7 cellular contexts compared by ENCODE assay signal in genomic region chrX:119686087-119686639, GRCh38. TPM values are rescaled to one million over a fixed set of nuclear protein-coding genes. Genes with fewer than 3 reads are reported as not detected.
A peak's percentile ranks its signal among the peaks of the same experiment; 100 is the strongest.
DNase-seq lines count a peak whose midpoint lies in the region; ATAC-seq and TF ChIP-seq lines count a peak whose summit lies in the region.

No MANE protein-coding gene starts in this region.

- no peaks in the 10 kb centered on the region for H3K27me3 ChIP-seq in lower lobe of right lung (ENCODE audit: low read depth)

- no peaks in the 10 kb centered on the region for H3K27me3 Mint-ChIP-seq in activated CD8-positive, alpha-beta T cell treated with anti-CD3 and anti-CD28 coated beads for 36 hours
- no peaks in the 10 kb centered on the region for H3K27me3 Mint-ChIP-seq in progenitor cell of endocrine pancreas

- no peaks in the 10 kb centered on the region for H3K36me3 ChIP-seq in lower lobe of right lung

- peak overlapping the region; percentile 99 for H3K27ac Mint-ChIP-seq in activated CD8-positive, alpha-beta T cell treated with anti-CD3 and anti-CD28 coated beads for 36 hours
- no peak overlapping the region for H3K27ac Mint-ChIP-seq in progenitor cell of endocrine pancreas

- peaks cover 52% of the 10 kb centered on the region for H3K4me1 Mint-ChIP-seq in activated CD8-positive, alpha-beta T cell treated with anti-CD3 and anti-CD28 coated beads for 36 hours (ENCODE audit: low read depth)
- peaks cover 4% of the 10 kb centered on the region for H3K4me1 Mint-ChIP-seq in progenitor cell of endocrine pancreas (ENCODE audit: low read depth)

- peak overlapping the region; percentile 78 for H3K27ac ChIP-seq in lower lobe of right lung

- H3K36me3 Mint-ChIP-seq in activated CD8-positive, alpha-beta T cell treated with anti-CD3 and anti-CD28 coated beads for 36 hours (ENCODE audit: low read depth): peaks cover 62% of the 10 kb centered on the region
- H3K36me3 Mint-ChIP-seq in progenitor cell of endocrine pancreas (ENCODE audit: insufficient read depth): no peaks in the 10 kb centered on the region

- no peaks in the 10 kb centered on the region for H3K9me3 Mint-ChIP-seq in activated CD8-positive, alpha-beta T cell treated with anti-CD3 and anti-CD28 coated beads for 36 hours
- peaks cover 6% of the 10 kb centered on the region for H3K9me3 Mint-ChIP-seq in progenitor cell of endocrine pancreas (ENCODE audit: low read depth)

- DNase-seq in activated CD8-positive, alpha-beta T cell treated with anti-CD3 and anti-CD28 coated beads for 36 hours: peak; percentile 34
- DNase-seq in lower lobe of right lung (no peak), Ammon's horn (ENCODE audit: low spot score) (no peak), progenitor cell of endocrine pancreas (ENCODE audit: low spot score, unreplicated experiment) (no peak)

- peak; percentile 36 for ATAC-seq in GM18873 (IDR thresholded peaks at IDR 0.05; ENCODE audit: low FRiP score, unreplicated experiment)
- ATAC-seq in HG02943 (IDR thresholded peaks at IDR 0.05; ENCODE audit: low read depth, unreplicated experiment): peak; percentile 48
- no peak for ATAC-seq in activated CD8-positive, alpha-beta T cell treated with anti-CD3 and anti-CD28 coated beads for 36 hours
- no peak for ATAC-seq in lower lobe of right lung
- ATAC-seq in HG03571 (IDR thresholded peaks at IDR 0.05; ENCODE audit: unreplicated experiment): no peak

- H3K4me3 ChIP-seq in lower lobe of right lung: no peak overlapping the region

- no peaks in the 10 kb centered on the region for H3K9me3 ChIP-seq in lower lobe of right lung

- no peak for TF ChIP-seq CTCF in activated CD8-positive, alpha-beta T cell treated with anti-CD3 and anti-CD28 coated beads for 36 hours (IDR thresholded peaks at IDR 0.05)
- TF ChIP-seq CTCF in lower lobe of right lung (IDR thresholded peaks at IDR 0.05) (no peak), progenitor cell of endocrine pancreas (IDR thresholded peaks at IDR 0.05; ENCODE audit: unreplicated experiment) (no peak)

- POLR2A ChIA-PET in activated CD8-positive, alpha-beta T cell treated with anti-CD3 and anti-CD28 coated beads for 36 hours (lab: Charles Lee): interaction anchor here (0.9 to 4.5 kb wide), 10 partner anchors 6 to 112 kb away, joined by 3 to 36 read pairs (median 6); partner anchors contain the start of genes SEPTIN6 and UBE2A

- CTCF ChIA-PET in activated CD8-positive, alpha-beta T cell treated with anti-CD3 and anti-CD28 coated beads for 36 hours (lab: Charles Lee): interaction anchor here (0.9 kb wide), 1 partner anchor 44 kb away, joined by 3 read pairs; no protein-coding TSS in a partner anchor

- peaks cover 4% of the 10 kb centered on the region for H3K4me1 ChIP-seq in lower lobe of right lung

- intact Hi-C loops in activated CD8-positive, alpha-beta T cell treated with anti-CD3 and anti-CD28 coated beads for 36 hours (cut with micrococcal nuclease): loop anchor here (5.0 kb wide), 1 partner anchor 39 kb away; no protein-coding TSS in a partner anchor
- intact Hi-C loops in lower lobe of right lung (cut with DNase I): no loop called here

- peak overlapping the region; percentile 96 for H3K4me3 Mint-ChIP-seq in activated CD8-positive, alpha-beta T cell treated with anti-CD3 and anti-CD28 coated beads for 36 hours
- H3K4me3 Mint-ChIP-seq in progenitor cell of endocrine pancreas (ENCODE audit: low read depth): no peak overlapping the region

RNA-seq across cellular contexts. Expression of gene SEPTIN6, which starts 6.8 kb away (rescaled TPM):
- 100 to 1,000 TPM; 205 to 209 TPM for total RNA-seq in activated CD8-positive, alpha-beta T cell treated with anti-CD3 and anti-CD28 coated beads for 36 hours
- total RNA-seq in lower lobe of right lung (21.7 TPM), progenitor cell of endocrine pancreas (37.1 and 40.2 TPM in 2 replicates)

Comparison
In these comparisons a context has a peak if more than half of its experiments do, and no peak if none do; other contexts are left out.
1. ATAC-seq: peak in GM18873 (single experiment) and HG02943 (single experiment); none in activated CD8-positive, alpha-beta T cell treated with anti-CD3 and anti-CD28 coated beads for 36 hours (single experiment), lower lobe of right lung (0 of 2) and HG03571 (single experiment).